Comparison of ENCODE assay signal across 25 cellular contexts in genomic region chr4:25696409-25696808, GRCh38. TPM values are rescaled to one million over a fixed set of nuclear protein-coding genes. Genes with fewer than 3 reads are reported as not detected.
DNase-seq lines count a peak whose midpoint lies in the region; ATAC-seq, FAIRE-seq and TF ChIP-seq lines count a peak whose summit lies in the region.
"Had no signal": no experiment of that assay in that cellular context is flagged by ENCODE, and none has a peak within 500 bp of the region (broad histone marks: within the 10 kb centered on the region; RNA-seq: fewer than 3 reads in every experiment).

No MANE protein-coding gene starts in this region.

- no peak for TF ChIP-seq EP300 in K562 (IDR thresholded peaks at IDR 0.05; ENCODE audit: low read length)

- H3K36me3 ChIP-seq in cardiac muscle cell = no peaks in the 10 kb centered on the region
- no peaks in the 10 kb centered on the region for H3K36me3 ChIP-seq in K562 (ENCODE audit: control insufficient read depth, insufficient read depth, low read length)
- no peaks in the 10 kb centered on the region for H3K36me3 ChIP-seq in adrenal gland (replicated peaks in 1 of 2)
- no peaks in the 10 kb centered on the region for H3K36me3 ChIP-seq in neuronal stem cell (replicated peaks in 1 of 2; ENCODE audit: control insufficient read depth in 2 of 2, insufficient read depth in 2 of 2, low read length in 2 of 2)
- H3K36me3 ChIP-seq: BLaER1 had no signal

- no peaks in the 10 kb centered on the region for H4K20me1 ChIP-seq in K562 (replicated peaks; ENCODE audit: control insufficient read depth, insufficient read depth, low read length)
- H4K20me1 ChIP-seq: BLaER1 had no signal

- H3K4ac ChIP-seq in neuronal stem cell (ENCODE audit: low read length) = no peak overlapping the region

- no peak overlapping the region for H3K18ac ChIP-seq in neuronal stem cell (ENCODE audit: low read length)

- H2AK5ac ChIP-seq in neuronal stem cell (ENCODE audit: low read depth, low read length) = no peak overlapping the region

- H3K23ac ChIP-seq in neuronal stem cell (ENCODE audit: low read depth, low read length, poor library complexity) = no peak overlapping the region

- no peak overlapping the region for H2BK120ac ChIP-seq in neuronal stem cell (ENCODE audit: low read depth, low read length)

- H2BK15ac ChIP-seq in neuronal stem cell (ENCODE audit: low read length) = no peak overlapping the region

- H3K27me3 ChIP-seq in cardiac muscle cell (no peaks in the 10 kb centered on the region), K562 (ENCODE audit: control insufficient read depth in 2 of 2, insufficient read depth in 2 of 2, low read length in 2 of 2) (peaks cover 2 to 13% of the 10 kb centered on the region in 2 experiments; a peak in 3 of 5 replicates), adrenal gland (no peaks in the 10 kb centered on the region), neuronal stem cell (ENCODE audit: control insufficient read depth in 3 of 3, insufficient read depth in 3 of 3, low read depth in 1 of 3, low read length in 3 of 3) (no peaks in the 10 kb centered on the region)
- H3K27me3 ChIP-seq: BLaER1 had no signal

- peaks cover 26% of the 10 kb centered on the region for H3K4me1 ChIP-seq in cardiac muscle cell (ENCODE audit: low read depth)
- no peaks in the 10 kb centered on the region; a peak in 1 of 5 replicates for H3K4me1 ChIP-seq in K562 (replicated peaks in 1 of 2; ENCODE audit: control insufficient read depth in 2 of 2, insufficient read depth in 2 of 2, low read length in 2 of 2)
- no peaks in the 10 kb centered on the region for H3K4me1 ChIP-seq in adrenal gland (replicated peaks in 1 of 2)
- H3K4me1 ChIP-seq in neuronal stem cell (ENCODE audit: control insufficient read depth in 2 of 2, insufficient read depth in 1 of 2, low read depth in 1 of 2, low read length in 2 of 2) = peaks cover 0 to 1% of the 10 kb centered on the region in 2 donors

- TF ChIP-seq CTCF in cardiac muscle cell (IDR thresholded peaks at IDR 0.05; ENCODE audit: low read depth, low read length) (no peak), K562 (IDR thresholded peaks at IDR 0.05 in 2 of 3, conservative IDR thresholded peaks at IDR 0.05 in 1 of 3; ENCODE audit: insufficient read depth in 2 of 3, low read depth in 1 of 3, low read length in 3 of 3) (no peak), adrenal gland (IDR thresholded peaks at IDR 0.05) (no peak)

- no peak overlapping the region for H2AFZ ChIP-seq in K562 (ENCODE audit: low read depth, low read length)
- no peak overlapping the region for H2AFZ ChIP-seq in neuronal stem cell (ENCODE audit: low read length)

- H3K79me2 ChIP-seq in K562 (ENCODE audit: control insufficient read depth, insufficient read depth, low read length) = no peaks in the 10 kb centered on the region

- CTCF ChIA-PET in K562 (lab: Yijun Ruan, JAX; ENCODE audit: low intra/inter-chr PET ratio) = no interaction called here

- no peak overlapping the region for H3K14ac ChIP-seq in neuronal stem cell (ENCODE audit: low read length)

- H4K91ac ChIP-seq in neuronal stem cell (ENCODE audit: low read depth, low read length, poor library complexity) = no peak overlapping the region

- TF ChIP-seq RAD21 in K562 (CRISPR knock-in tag; conservative IDR thresholded peaks at IDR 0.05 in 1 of 2, IDR thresholded peaks at IDR 0.05 in 1 of 2) = no peak

- no TSS peak for BruUV-seq in K562 (replicated peaks; lab: Mats Ljungman, UMichigan)

- H3K4me3 ChIP-seq in cardiac muscle cell (no peak overlapping the region), K562 (no peak overlapping the region), adrenal gland (no peak overlapping the region), neuronal stem cell (ENCODE audit: low read length in 2 of 2) (no peak overlapping the region)
- H3K4me3 ChIP-seq: BLaER1 had no signal

- no peak for TF ChIP-seq POLR2A in K562 (conservative IDR thresholded peaks at IDR 0.05)
- no peak for TF ChIP-seq POLR2A in adrenal gland (IDR thresholded peaks at IDR 0.05)

- no peak overlapping the region for H4K8ac ChIP-seq in neuronal stem cell (ENCODE audit: low read depth, low read length)

- H3K4me2 ChIP-seq in K562 (ENCODE audit: insufficient read depth, low read length) = no peak overlapping the region
- no peak overlapping the region for H3K4me2 ChIP-seq in neuronal stem cell (ENCODE audit: insufficient read depth, low read length, poor library complexity, severe bottlenecking)
- H3K4me2 ChIP-seq: BLaER1 had no signal

- H3K79me1 ChIP-seq in neuronal stem cell (ENCODE audit: low read depth, low read length) = no peaks in the 10 kb centered on the region

- DNase-seq in cardiac muscle cell (ENCODE audit: low read depth in 1 of 2, low spot score in 1 of 2) (peak in 1 of 2 donors; percentile 18), Right ventricle myocardium superior (no peak), NCI-H146 treated with DMSO at 0.1 percent for 48 hours (lab: John Stamatoyannopoulos, UW; ENCODE audit: unreplicated experiment) (peak; percentile 31), K562 (ENCODE audit: extremely low read depth in 1 of 4, low spot score in 3 of 4) (no peak), adrenal gland (no peak), neuronal stem cell (ENCODE audit: low spot score) (no peak)
- DNase-seq: 8988T; Calu3; CD4-positive, alpha-beta memory T cell; DMS 273 treated with DMSO at 0.1 percent for 48 hours; DMS53; DND-41; EL; GOT3; H9 had no signal

- peak overlapping the region; percentile 82 for H3K27ac ChIP-seq in cardiac muscle cell
- no peak overlapping the region for H3K27ac ChIP-seq in K562 (ENCODE audit: extremely low read depth, low read depth, low read length)
- H3K27ac ChIP-seq in adrenal gland = no peak overlapping the region
- no peak overlapping the region for H3K27ac ChIP-seq in neuronal stem cell (replicated peaks; ENCODE audit: low read length)
- H3K27ac ChIP-seq: BLaER1, HL-60 had no signal

- no peak overlapping the region for H2BK5ac ChIP-seq in neuronal stem cell (ENCODE audit: low read length)

- intact Hi-C loops in Right ventricle myocardium superior (cut with DNase I) (no loop called here), K562 (cut with micrococcal nuclease) (no loop called here), adrenal gland (cut with DNase I) (no loop called here)

- no peak for FAIRE-seq in K562 (lab: Jason Lieb, UNC)
- FAIRE-seq: G401.6, GM12891, GM19239 had no signal

- POLR2A ChIA-PET in K562 (lab: Yijun Ruan, JAX) = no interaction called here

- 0% methylated on average over 5 of the region's 5 CpGs for WGBS in K562 (ENCODE audit: insufficient coverage, low coverage, missing lambda C conversion rate)
- WGBS in adrenal gland, 4 donors = 64 to 73% (median 68%) methylated on average over 5 of the region's 5 CpGs
- no CpG with 5 or more reads among the region's 5 CpGs for WGBS in neuronal stem cell (ENCODE audit: extremely low coverage in 2 of 2, insufficient read length in 2 of 2, insufficient replicate concordance in 1 of 2), 2 donors

- in situ Hi-C loops in K562 (cut with MboI) = no loop called here

- H2BK12ac ChIP-seq in neuronal stem cell (ENCODE audit: low read length) = no peak overlapping the region

- no peak for ATAC-seq in Right ventricle myocardium superior (ENCODE audit: poor library complexity)
- ATAC-seq in K562 = no peak
- no peak for ATAC-seq in HG03025 (IDR thresholded peaks at IDR 0.05; ENCODE audit: low FRiP score, unreplicated experiment)
- ATAC-seq in GM21423 (IDR thresholded peaks at IDR 0.05; ENCODE audit: unreplicated experiment) = no peak

- no peaks in the 10 kb centered on the region for H3K9me1 ChIP-seq in K562 (ENCODE audit: control insufficient read depth, insufficient read depth, low read length)

- H3K9me3 ChIP-seq in cardiac muscle cell (ENCODE audit: low read depth) = no peaks in the 10 kb centered on the region
- H3K9me3 ChIP-seq in K562 (replicated peaks; ENCODE audit: control insufficient read depth, insufficient read depth, low read depth, low read length) = no peaks in the 10 kb centered on the region
- peaks cover 0 to 4% (median 0%) of the 10 kb centered on the region in 3 donors for H3K9me3 ChIP-seq in adrenal gland (replicated peaks in 1 of 3)
- H3K9me3 ChIP-seq in neuronal stem cell (replicated peaks in 1 of 2; ENCODE audit: control insufficient read depth in 2 of 2, insufficient read depth in 1 of 2, low read depth in 1 of 2, low read length in 2 of 2) = no peaks in the 10 kb centered on the region

- H3K9ac ChIP-seq in K562 (ENCODE audit: insufficient read depth in 1 of 2, low read depth in 2 of 2, low read length in 2 of 2) (no peak overlapping the region), neuronal stem cell (ENCODE audit: low read depth, low read length, poor library complexity) (no peak overlapping the region)
- H3K9ac ChIP-seq: BLaER1 had no signal

RNA-seq across cellular contexts. Expression of gene SLC34A2, which starts 40.8 kb away (rescaled TPM):
- total RNA-seq in cardiac muscle cell = 0.60 and 1.0 TPM in 2 replicates
- 1.7 and 1.8 TPM in 2 replicates for polyA plus RNA-seq in cardiac muscle cell
- total RNA-seq in Right ventricle myocardium superior = 0.11 TPM
- total RNA-seq in K562 (2011; cell fraction: chromatin; rRNA removed; ENCODE audit: low replicate concordance) = not detected in 2 replicates
- total RNA-seq in K562 (2011; cell fraction: nucleolus; rRNA removed) = not detected in 2 replicates
- not detected in 2 replicates for total RNA-seq in K562 (2011; cell fraction: nucleoplasm; rRNA removed)
- not detected in 2 replicates for total RNA-seq in K562 (2014; rRNA removed)
- not detected in 2 replicates for total RNA-seq in K562 (2014; rRNA removed; fragmentation: Illumina TruSeq; extraction: Trizol)
- total RNA-seq in K562 (2015; rRNA removed; fragmentation: Illumina TruSeq; extraction: Trizol) = not detected in 2 replicates
- 1.2 and 1.5 TPM in 2 replicates for total RNA-seq in K562 (2021)
- polyA plus RNA-seq in K562 (2011; rRNA removed) = not detected in 2 replicates
- not detected in 2 replicates for polyA plus RNA-seq in K562 (2011; cell fraction: cytosol; rRNA removed)
- not detected in 2 replicates for polyA plus RNA-seq in K562 (2011; cell fraction: nucleus; rRNA removed)
- polyA plus RNA-seq in K562 (2012) = not detected in 2 replicates
- not detected in 2 replicates for polyA plus RNA-seq in K562 (2014; fragmentation: Illumina TruSeq; extraction: Trizol)
- polyA plus RNA-seq in K562 (2014; fragmentation: Nextera tagmentation; extraction: Ambion mirVana) = not detected
- not detected in 2 replicates for polyA plus RNA-seq in K562 (2014; rRNA removed)
- polyA minus RNA-seq in K562 (2011; rRNA and poly(A)+ RNA removed) = not detected in 2 replicates
- not detected in 2 replicates for polyA minus RNA-seq in K562 (2011; cell fraction: cytosol; rRNA and poly(A)+ RNA removed)
- polyA minus RNA-seq in K562 (2011; cell fraction: nucleus; rRNA and poly(A)+ RNA removed) = not detected in 2 replicates
- 1 to 10 TPM in 2 of 8 donors, not detected in 6; 1.9 to 2.3 TPM for total RNA-seq in adrenal gland
- polyA plus RNA-seq in adrenal gland = under 1 TPM in 1 of 3 donors, not detected in 2; 0.20 TPM
- polyA plus RNA-seq in neuronal stem cell (2013, experiment 1 of 2) = 0.04 TPM
- polyA plus RNA-seq in neuronal stem cell (2013, experiment 2 of 2) = 0.03 TPM
- total RNA-seq: CD4-positive, alpha-beta memory T cell; HT1080 had no signal
- polyA plus RNA-seq: AG04450; CD14-positive monocyte; CD4-positive, alpha-beta memory T cell had no signal
